Comparison of ENCODE assay signal across 8 cellular contexts in the genomic region with DNA sequence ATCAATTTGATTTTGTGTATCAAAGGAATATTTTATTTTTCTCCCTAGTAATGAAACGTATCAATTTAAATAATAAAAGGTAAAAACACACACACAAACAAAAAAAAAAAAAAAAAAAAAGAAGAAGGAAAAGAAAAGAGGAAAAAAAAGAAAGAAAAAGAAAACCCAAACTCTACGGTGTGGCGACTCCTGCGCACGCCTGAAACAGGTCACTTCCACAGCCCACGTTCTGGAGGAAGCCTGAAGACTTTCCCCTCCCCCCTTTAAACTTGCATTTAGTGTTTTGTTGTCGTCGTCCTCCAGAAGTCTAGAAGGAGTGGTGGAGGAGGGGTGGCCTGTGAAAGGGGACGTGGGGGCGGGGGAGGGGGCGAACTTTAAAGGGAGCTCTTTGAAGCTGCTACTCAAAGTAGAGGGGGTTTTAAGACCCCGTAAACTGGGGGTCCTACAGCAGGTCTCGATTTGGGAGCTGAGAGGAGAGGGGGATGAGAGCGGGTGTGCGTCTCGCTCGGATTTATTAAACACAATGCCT. TPM values are rescaled to one million over a fixed set of nuclear protein-coding genes. Genes with fewer than 3 reads are reported as not detected.
DNase-seq lines count a peak whose midpoint lies in the region; TF ChIP-seq lines count a peak whose summit lies in the region.

No MANE protein-coding gene starts in this region.

- peak overlapping the region; percentile 97 to 98 (median 97) for H3K27ac Mint-ChIP-seq in IgD-negative memory B cell
- no peak overlapping the region for H3K27ac Mint-ChIP-seq in activated CD4-positive, alpha-beta memory T cell treated with anti-CD3 and anti-CD28 coated beads, Interleukin-2, amount 10 ng/mL, durations not matched to agents 7 days and 5 days

- CTCF ChIA-PET in activated CD4-positive, alpha-beta memory T cell treated with anti-CD3 and anti-CD28 coated beads, Interleukin-2, amount 10 ng/mL, durations not matched to agents 7 days and 5 days (lab: Charles Lee): interaction anchor here (0.7 to 2.1 kb wide), 8 partner anchors 9 to 637 kb away, joined by 3 to 10 read pairs (median 4); no protein-coding TSS in a partner anchor

- under 1% methylated on average over 17 of the region's 17 CpGs for WGBS in suprapubic skin

- H3K27me3 ChIP-seq in suprapubic skin: no peaks in the 10 kb centered on the region

- POLR2A ChIA-PET in activated CD4-positive, alpha-beta memory T cell treated with anti-CD3 and anti-CD28 coated beads, Interleukin-2, amount 10 ng/mL, durations not matched to agents 7 days and 5 days (lab: Charles Lee): interaction anchor here (0.7 to 13.9 kb wide), 21 partner anchors 9 to 647 kb away, joined by 3 to 144 read pairs (median 4); partner anchors contain the start of gene RPLP1

- H3K27ac ChIP-seq in suprapubic skin: no peak overlapping the region

- H3K4me1 ChIP-seq in suprapubic skin: peaks cover 43% of the 10 kb centered on the region

- peaks cover 26% of the 10 kb centered on the region for H3K27me3 Mint-ChIP-seq in IgD-negative memory B cell
- H3K27me3 Mint-ChIP-seq in activated CD4-positive, alpha-beta memory T cell treated with anti-CD3 and anti-CD28 coated beads, Interleukin-2, amount 10 ng/mL, durations not matched to agents 7 days and 5 days: peaks cover 40% of the 10 kb centered on the region

- no peak for TF ChIP-seq POLR2A in suprapubic skin (IDR thresholded peaks at IDR 0.05)

- H3K9me3 Mint-ChIP-seq in IgD-negative memory B cell: no peaks in the 10 kb centered on the region
- H3K9me3 Mint-ChIP-seq in activated CD4-positive, alpha-beta memory T cell treated with anti-CD3 and anti-CD28 coated beads, Interleukin-2, amount 10 ng/mL, durations not matched to agents 7 days and 5 days: no peaks in the 10 kb centered on the region

- H3K4me3 ChIP-seq in iPS-11a (ENCODE audit: low read depth, low read length): peak overlapping the region; percentile 20
- H3K4me3 ChIP-seq in suprapubic skin: peak overlapping the region; percentile 97

- peak overlapping the region; percentile 96 to 99 (median 98) for H3K4me3 Mint-ChIP-seq in IgD-negative memory B cell
- peak overlapping the region; percentile 79 for H3K4me3 Mint-ChIP-seq in activated CD4-positive, alpha-beta memory T cell treated with anti-CD3 and anti-CD28 coated beads, Interleukin-2, amount 10 ng/mL, durations not matched to agents 7 days and 5 days

- H3K36me3 ChIP-seq in suprapubic skin: no peaks in the 10 kb centered on the region

- TF ChIP-seq EP300 in suprapubic skin (IDR thresholded peaks at IDR 0.05): no peak

- DNase-seq in CD1c-positive myeloid dendritic cell (ENCODE audit: extremely low spot score) (peak; percentile 44), suprapubic skin (ENCODE audit: low spot score in 2 of 2) (no peak), RKO (ENCODE audit: low spot score) (no peak), pons (ENCODE audit: low spot score) (no peak), NCI-H1436 treated with DMSO at 0.1 percent for 48 hours (lab: John Stamatoyannopoulos, UW) (no peak)
- no peak for DNase-seq in activated CD4-positive, alpha-beta memory T cell treated with anti-CD3 and anti-CD28 coated beads, Interleukin-2, amount 10 ng/mL, durations not matched to agents 7 days and 5 days

- H3K9me3 ChIP-seq in suprapubic skin: no peaks in the 10 kb centered on the region

- no peaks in the 10 kb centered on the region for H3K36me3 Mint-ChIP-seq in IgD-negative memory B cell
- H3K36me3 Mint-ChIP-seq in activated CD4-positive, alpha-beta memory T cell treated with anti-CD3 and anti-CD28 coated beads, Interleukin-2, amount 10 ng/mL, durations not matched to agents 7 days and 5 days (ENCODE audit: low read depth): peaks cover 10% of the 10 kb centered on the region

- TF ChIP-seq CTCF in suprapubic skin (IDR thresholded peaks at IDR 0.05): no peak

- H3K4me1 Mint-ChIP-seq in IgD-negative memory B cell: peaks cover 15 to 19% (median 16%) of the 10 kb centered on the region in 3 donors
- peaks cover 39% of the 10 kb centered on the region for H3K4me1 Mint-ChIP-seq in activated CD4-positive, alpha-beta memory T cell treated with anti-CD3 and anti-CD28 coated beads, Interleukin-2, amount 10 ng/mL, durations not matched to agents 7 days and 5 days

RNA-seq across cellular contexts. Expression of gene TLE3, which starts 2.3 kb away (rescaled TPM):
- polyA plus RNA-seq in IgD-negative memory B cell: 88.7 TPM
- 10 to 100 TPM; 59.2 TPM for total RNA-seq in activated CD4-positive, alpha-beta memory T cell treated with anti-CD3 and anti-CD28 coated beads, Interleukin-2, amount 10 ng/mL, durations not matched to agents 7 days and 5 days
- 100 to 1,000 TPM in 3 of 4 donors, 10 to 100 TPM in 1; 91.2 to 154 (median 137) TPM for total RNA-seq in suprapubic skin
